In genomic region chr7:150977382-150978135, GRCh38 we compare ENCODE assay signal across 2 cellular contexts.
TF ChIP-seq lines count a peak whose summit lies in the region.

No MANE protein-coding gene starts in this region.

TF ChIP-seq in HEK293, 187 proteins besides CTCF, POLR2A, EP300 and RAD21 (continues in another document):
- no peak for TF ChIP-seq ZNF146 (tag by site-specific recombination; IDR thresholded peaks at IDR 0.05)
- no peak for TF ChIP-seq ZNF548 (tag by site-specific recombination; IDR thresholded peaks at IDR 0.05)
- TF ChIP-seq ZNF366 (tag by site-specific recombination; conservative IDR thresholded peaks at IDR 0.05), result no peak
- TF ChIP-seq MYNN (tag by site-specific recombination; IDR thresholded peaks at IDR 0.05; ENCODE audit: borderline replicate concordance), result no peak
- TF ChIP-seq ZNF112 (tag by site-specific recombination; IDR thresholded peaks at IDR 0.05), result no peak
- TF ChIP-seq ZNF394 (tag by site-specific recombination; IDR thresholded peaks at IDR 0.05; ENCODE audit: borderline replicate concordance), result no peak
- peak; percentile 25; the same call in 1 of the 2 replicates for TF ChIP-seq SP3 (tag by site-specific recombination; IDR thresholded peaks at IDR 0.05)
- no peak for TF ChIP-seq PRDM10 (tag by site-specific recombination; IDR thresholded peaks at IDR 0.05)
- no peak for TF ChIP-seq ZSCAN30 (tag by site-specific recombination; IDR thresholded peaks at IDR 0.05)
- no peak for TF ChIP-seq ZNF239 (tag by site-specific recombination; IDR thresholded peaks at IDR 0.05)
- no peak for TF ChIP-seq ZXDB (tag by site-specific recombination; IDR thresholded peaks at IDR 0.05)
- TF ChIP-seq WT1 (tag by site-specific recombination; IDR thresholded peaks at IDR 0.05), result no peak
- no peak for TF ChIP-seq ZNF518A (tag by site-specific recombination; conservative IDR thresholded peaks at IDR 0.05; ENCODE audit: low read depth)
- no peak for TF ChIP-seq ZNF350 (tag by site-specific recombination; IDR thresholded peaks at IDR 0.05)
- peak; percentile 88 for TF ChIP-seq ZNF600 (tag by site-specific recombination; IDR thresholded peaks at IDR 0.05)
- TF ChIP-seq REPIN1 (tag by site-specific recombination; IDR thresholded peaks at IDR 0.05; ENCODE audit: low read depth), result no peak
- no peak for TF ChIP-seq ZNF501 (tag by site-specific recombination; IDR thresholded peaks at IDR 0.05)
- no peak for TF ChIP-seq ZNF555 (tag by site-specific recombination; conservative IDR thresholded peaks at IDR 0.05)
- TF ChIP-seq ZNF747 (tag by site-specific recombination; IDR thresholded peaks at IDR 0.05), result no peak
- TF ChIP-seq ZNF423 (tag by site-specific recombination; IDR thresholded peaks at IDR 0.05), result no peak
- no peak for TF ChIP-seq ZNF560 (tag by site-specific recombination; IDR thresholded peaks at IDR 0.05; ENCODE audit: borderline replicate concordance)
- no peak for TF ChIP-seq GLIS2 (tag by site-specific recombination; IDR thresholded peaks at IDR 0.05)
- no peak for TF ChIP-seq KLF8 (tag by site-specific recombination; IDR thresholded peaks at IDR 0.05)
- TF ChIP-seq ZNF488 (tag by site-specific recombination; IDR thresholded peaks at IDR 0.05), result no peak
- TF ChIP-seq ZNF214 (tag by site-specific recombination; IDR thresholded peaks at IDR 0.05; ENCODE audit: borderline replicate concordance), result no peak

TF ChIP-seq in K562, 482 proteins besides CTCF, POLR2A, EP300 and RAD21 (continues in another document):
- peak; percentile 89 for TF ChIP-seq NFIC (IDR thresholded peaks at IDR 0.05)
- peak; percentile 56; the same call in 1 of the 2 replicates for TF ChIP-seq ZNF133 (CRISPR knock-in tag; IDR thresholded peaks at IDR 0.05)
- no peak for TF ChIP-seq SFPQ (IDR thresholded peaks at IDR 0.05; ENCODE audit: low read depth, low read length)
- no peak for TF ChIP-seq BACH1 (tag; IDR thresholded peaks at IDR 0.05)
- no peak for TF ChIP-seq ZNF586 (CRISPR knock-in tag; conservative IDR thresholded peaks at IDR 0.05)
- no peak for TF ChIP-seq RNF219 (CRISPR knock-in tag; IDR thresholded peaks at IDR 0.05)
- TF ChIP-seq OTX1 (CRISPR knock-in tag; IDR thresholded peaks at IDR 0.05), result no peak
- TF ChIP-seq ZNF143 (CRISPR knock-in tag; IDR thresholded peaks at IDR 0.05), result no peak
- TF ChIP-seq KHSRP (IDR thresholded peaks at IDR 0.05), result no peak
- no peak for TF ChIP-seq ZNF239 (CRISPR knock-in tag; IDR thresholded peaks at IDR 0.05)
- no peak for TF ChIP-seq HMG20B (CRISPR knock-in tag; IDR thresholded peaks at IDR 0.05)
- no peak for TF ChIP-seq MEF2A (IDR thresholded peaks at IDR 0.05; ENCODE audit: control insufficient read depth, low read depth, low read length)
- 0 out of 2 replicates have a peak, but pooled peaks have one; percentile 56 for TF ChIP-seq SRSF3 (IDR thresholded peaks at IDR 0.05; ENCODE audit: insufficient read depth, low read length)
- TF ChIP-seq DEAF1 (CRISPR knock-in tag; IDR thresholded peaks at IDR 0.05), result no peak
- TF ChIP-seq E2F3 (CRISPR knock-in tag; IDR thresholded peaks at IDR 0.05), result 0 out of 2 replicates have a peak, but pooled peaks have one; percentile 46
- TF ChIP-seq SETDB1 (IDR thresholded peaks at IDR 0.05; ENCODE audit: low read length), result no peak
- no peak for TF ChIP-seq KDM5B (IDR thresholded peaks at IDR 0.05; ENCODE audit: insufficient replicate concordance, low read depth, low read length)
- TF ChIP-seq ZNF354B (CRISPR knock-in tag; IDR thresholded peaks at IDR 0.05), result no peak
- no peak for TF ChIP-seq STAG1 (CRISPR knock-in tag; IDR thresholded peaks at IDR 0.05; ENCODE audit: borderline replicate concordance)
- TF ChIP-seq LEF1 (IDR thresholded peaks at IDR 0.05), result no peak
- TF ChIP-seq CC2D1A (IDR thresholded peaks at IDR 0.05), result no peak
- no peak for TF ChIP-seq ARHGAP35 (IDR thresholded peaks at IDR 0.05; ENCODE audit: partially characterized antibody)
- TF ChIP-seq SNAPC5 (CRISPR knock-in tag; IDR thresholded peaks at IDR 0.05), result no peak
- no peak for TF ChIP-seq FOXO4 (CRISPR knock-in tag; IDR thresholded peaks at IDR 0.05)
- TF ChIP-seq ZC3H4 (CRISPR knock-in tag; IDR thresholded peaks at IDR 0.05; ENCODE audit: borderline replicate concordance), result no peak
- no peak for TF ChIP-seq HNRNPLL (IDR thresholded peaks at IDR 0.05; ENCODE audit: low read depth, low read length, poor library complexity, severe bottlenecking)
- no peak for TF ChIP-seq PHF21A (IDR thresholded peaks at IDR 0.05; ENCODE audit: borderline replicate concordance, low read depth)
- no peak for TF ChIP-seq ATF4 (CRISPR knock-in tag; IDR thresholded peaks at IDR 0.05)
- no peak for TF ChIP-seq TAF7 (tag; IDR thresholded peaks at IDR 0.05)
- TF ChIP-seq ZBTB40 (IDR thresholded peaks at IDR 0.05), result 0 out of 2 replicates have a peak, but pooled peaks have one; percentile 9
- no peak for TF ChIP-seq ZBTB40 (CRISPR knock-in tag; IDR thresholded peaks at IDR 0.05)
- TF ChIP-seq PHTF2 (CRISPR knock-in tag; IDR thresholded peaks at IDR 0.05), result no peak
- TF ChIP-seq BRF2 (IDR thresholded peaks at IDR 0.05; ENCODE audit: borderline replicate concordance, insufficient read depth, insufficient read length), result no peak
- TF ChIP-seq GABPA (tag; conservative IDR thresholded peaks at IDR 0.05; ENCODE audit: low read depth), result no peak
- no peak for TF ChIP-seq SMAD1 (IDR thresholded peaks at IDR 0.05; ENCODE audit: low read depth, low read length, partially characterized antibody)
